Comparison of ENCODE assay signal across 8 cellular contexts in genomic region chr17:50169121-50169764, GRCh38. TPM values are rescaled to one million over a fixed set of nuclear protein-coding genes. Genes with fewer than 3 reads are reported as not detected.
DNase-seq lines count a peak whose midpoint lies in the region; ATAC-seq and TF ChIP-seq lines count a peak whose summit lies in the region.

No MANE protein-coding gene starts in this region.

- peak overlapping the region; percentile 98 to 100 (median 99) for H3K27ac ChIP-seq in gastrocnemius medialis

- TF ChIP-seq POLR2A in gastrocnemius medialis (IDR thresholded peaks at IDR 0.05): peak in 1 of 2 donors; percentile 4

- no peak overlapping the region for H3K4me3 ChIP-seq in gastrocnemius medialis

- peaks cover 49% of the 10 kb centered on the region for H3K27me3 Mint-ChIP-seq in activated naive CD4-positive, alpha-beta T cell treated with anti-CD3 and anti-CD28 coated beads, Interleukin-2, amount 10 ng/mL, durations not matched to agents 7 days and 5 days

- H3K4me1 ChIP-seq in gastrocnemius medialis: peaks cover 70 to 76% of the 10 kb centered on the region in 2 donors

- CTCF ChIA-PET in activated naive CD4-positive, alpha-beta T cell treated with anti-CD3 and anti-CD28 coated beads, Interleukin-2, amount 10 ng/mL, durations not matched to agents 7 days and 5 days (lab: Charles Lee): interaction anchor here (0.6 to 6.1 kb wide), 29 partner anchors 9 to 193 kb away, joined by 3 to 100 read pairs (median 5); partner anchors contain the start of genes COL1A1 and TMEM92

- H3K4me3 Mint-ChIP-seq in activated naive CD4-positive, alpha-beta T cell treated with anti-CD3 and anti-CD28 coated beads, Interleukin-2, amount 10 ng/mL, durations not matched to agents 7 days and 5 days: peak overlapping the region; percentile 17

- H3K36me3 ChIP-seq in gastrocnemius medialis: peaks cover 0 to 20% of the 10 kb centered on the region in 2 donors

- no peaks in the 10 kb centered on the region for H3K36me3 Mint-ChIP-seq in activated naive CD4-positive, alpha-beta T cell treated with anti-CD3 and anti-CD28 coated beads, Interleukin-2, amount 10 ng/mL, durations not matched to agents 7 days and 5 days

- peak; percentile 57 to 91 (median 80) for TF ChIP-seq CTCF in gastrocnemius medialis (IDR thresholded peaks at IDR 0.05 in 4 of 5, conservative IDR thresholded peaks at IDR 0.05 in 1 of 5)

- no peaks in the 10 kb centered on the region for H3K9me3 Mint-ChIP-seq in activated naive CD4-positive, alpha-beta T cell treated with anti-CD3 and anti-CD28 coated beads, Interleukin-2, amount 10 ng/mL, durations not matched to agents 7 days and 5 days

- peak overlapping the region; percentile 6 for H3K27ac Mint-ChIP-seq in activated naive CD4-positive, alpha-beta T cell treated with anti-CD3 and anti-CD28 coated beads, Interleukin-2, amount 10 ng/mL, durations not matched to agents 7 days and 5 days

- TF ChIP-seq RAD21 in Ishikawa (IDR thresholded peaks at IDR 0.05; ENCODE audit: low read depth): peak; percentile 96

- intact Hi-C loops in Right ventricle myocardium superior (cut with DNase I) (no loop called here), gastrocnemius medialis (cut with DNase I; ENCODE audit: low total_unique reads) (loop anchor here (5.0 to 10.0 kb wide), 2 partner anchors 37 to 696 kb away; partner anchors contain the start of genes SAMD14 and TOB1)

- no peaks in the 10 kb centered on the region for H3K9me3 ChIP-seq in gastrocnemius medialis

- peak; percentile 14 for ATAC-seq in Right ventricle myocardium superior (ENCODE audit: poor library complexity)
- no peak for ATAC-seq in gastrocnemius medialis
- ATAC-seq in GM18520 (IDR thresholded peaks at IDR 0.05; ENCODE audit: unreplicated experiment): no peak

- no peaks in the 10 kb centered on the region for H3K27me3 ChIP-seq in gastrocnemius medialis

- TF ChIP-seq EP300 in Ishikawa (IDR thresholded peaks at IDR 0.05; ENCODE audit: borderline replicate concordance): no peak

- in situ Hi-C loops in gastrocnemius medialis (cut with MboI; ENCODE audit: low sequenced_read_pairs in 4 of 4): no loop called here

- peaks cover 16% of the 10 kb centered on the region for H3K4me1 Mint-ChIP-seq in activated naive CD4-positive, alpha-beta T cell treated with anti-CD3 and anti-CD28 coated beads, Interleukin-2, amount 10 ng/mL, durations not matched to agents 7 days and 5 days

- DNase-seq in DMS 273 (lab: John Stamatoyannopoulos, UW; ENCODE audit: unreplicated experiment) (peak; percentile 81), RPMI8226 (peak; percentile 60), Right ventricle myocardium superior (peak; percentile 63), gastrocnemius medialis (no peak), NCI-H187 (lab: John Stamatoyannopoulos, UW) (no peak)
- DNase-seq in activated naive CD4-positive, alpha-beta T cell treated with anti-CD3 and anti-CD28 coated beads, Interleukin-2, amount 10 ng/mL, durations not matched to agents 7 days and 5 days: peak; percentile 68

TF ChIP-seq in Ishikawa, 13 proteins besides CTCF, POLR2A, EP300 and RAD21:
- TF ChIP-seq YY1 (IDR thresholded peaks at IDR 0.05; ENCODE audit: low read depth) (0 out of 2 replicates have a peak, but pooled peaks have one; percentile 29), CEBPB (IDR thresholded peaks at IDR 0.05) (no peak), ZBTB7A (IDR thresholded peaks at IDR 0.05; ENCODE audit: low read depth) (peak; percentile 80; the same call in 1 of the 2 replicates), REST (IDR thresholded peaks at IDR 0.05; ENCODE audit: low read depth) (no peak), TAF1 (IDR thresholded peaks at IDR 0.05; ENCODE audit: low read depth) (no peak), NFIC (IDR thresholded peaks at IDR 0.05) (no peak)

RNA-seq across cellular contexts. Expression of gene SGCA, which starts 3.4 kb away (rescaled TPM):
- 135 TPM for total RNA-seq in Right ventricle myocardium superior
- total RNA-seq in gastrocnemius medialis: 100 to 1,000 TPM; 227 to 385 (median 292) TPM

RNA-seq across cellular contexts. Expression of gene PPP1R9B, which starts 18.8 kb away (rescaled TPM):
- 35.4 TPM for total RNA-seq in Right ventricle myocardium superior
- total RNA-seq in gastrocnemius medialis: 10 to 100 TPM in 2 of 4 donors, 1 to 10 TPM in 2; 4.7 to 18.8 (median 11.0) TPM

RNA-seq across cellular contexts. Expression of gene COL1A1, which starts 32.2 kb away (rescaled TPM):
- total RNA-seq in Right ventricle myocardium superior (28.1 TPM), gastrocnemius medialis (1 to 10 TPM; 1.7 to 9.5 (median 5.1) TPM)

RNA-seq across cellular contexts. Expression of gene SAMD14, which starts 39.3 kb away (rescaled TPM):
- total RNA-seq in Right ventricle myocardium superior (0.78 TPM), gastrocnemius medialis (1 to 10 TPM in 1 of 4 donors, under 1 TPM in 2, not detected in 1; 0.04 to 3.8 (median 0.31) TPM)

Comparison
In these comparisons a context has a peak if more than half of its experiments do, and no peak if none do; other contexts are left out.
1. DNase-seq: peak in DMS 273 (single experiment), RPMI8226 (single experiment), activated naive CD4-positive, alpha-beta T cell treated with anti-CD3 and anti-CD28 coated beads, Interleukin-2, amount 10 ng/mL, durations not matched to agents 7 days and 5 days (single experiment) and Right ventricle myocardium superior (single experiment); none in gastrocnemius medialis (0 of 2) and NCI-H187 (0 of 2).